1 cellular context compared by ENCODE assay signal in genomic region chr10:85902046-85902445, GRCh38.
TF ChIP-seq lines count a peak whose summit lies in the region.

No MANE protein-coding gene starts in this region.

TF ChIP-seq in K562, 482 proteins besides CTCF, POLR2A, EP300 and RAD21 (continued from another document and continues in another):
- TF ChIP-seq AFF4 (CRISPR knock-in tag; IDR thresholded peaks at IDR 0.05) (no peak), NCOA6 (IDR thresholded peaks at IDR 0.05) (no peak), JUN (IDR thresholded peaks at IDR 0.05; ENCODE audit: borderline replicate concordance, low read depth, low read length) (0 out of 2 replicates have a peak, but pooled peaks have one; percentile 38), JUN (CRISPR knock-in tag; IDR thresholded peaks at IDR 0.05; ENCODE audit: borderline replicate concordance) (no peak), CBFA2T3 (IDR thresholded peaks at IDR 0.05) (peak; percentile 82), POU5F1 (IDR thresholded peaks at IDR 0.05; ENCODE audit: borderline replicate concordance, low read depth, low read length, partially characterized antibody) (no peak), ZFP1 (CRISPR knock-in tag; IDR thresholded peaks at IDR 0.05) (no peak), TAF7 (tag; IDR thresholded peaks at IDR 0.05) (no peak), JUND (IDR thresholded peaks at IDR 0.05; ENCODE audit: borderline replicate concordance, low read depth, low read length) (peak; percentile 77; the same call in 1 of the 2 replicates), JUND (tag; IDR thresholded peaks at IDR 0.05; ENCODE audit: borderline replicate concordance, low read depth, low read length) (no peak; the same call in 2 of the 3 replicates), TSC22D4 (tag; IDR thresholded peaks at IDR 0.05) (no peak), ZNF212 (CRISPR knock-in tag; IDR thresholded peaks at IDR 0.05) (no peak), TAL1 (IDR thresholded peaks at IDR 0.05) (peak; percentile 32; the same call in 1 of the 2 replicates), OTX1 (CRISPR knock-in tag; IDR thresholded peaks at IDR 0.05) (no peak), E4F1 (CRISPR knock-in tag; IDR thresholded peaks at IDR 0.05; ENCODE audit: borderline replicate concordance) (no peak), FOXM1 (IDR thresholded peaks at IDR 0.05; ENCODE audit: low read depth) (peak; percentile 25; the same call in 1 of the 2 replicates), FOXM1 (CRISPR knock-in tag; IDR thresholded peaks at IDR 0.05; ENCODE audit: low read depth) (no peak), GTF2E2 (tag; IDR thresholded peaks at IDR 0.05) (no peak), HCFC1 (IDR thresholded peaks at IDR 0.05; ENCODE audit: low read depth, low read length) (no peak), FOSL1 (tag; conservative IDR thresholded peaks at IDR 0.05) (peak; percentile 95), RFX1 (IDR thresholded peaks at IDR 0.05) (no peak), KLF16 (IDR thresholded peaks at IDR 0.05) (peak; percentile 54; the same call in 1 of the 2 replicates), NFIC (IDR thresholded peaks at IDR 0.05) (peak; percentile 25; the same call in 1 of the 2 replicates), MED1 (CRISPR knock-in tag; IDR thresholded peaks at IDR 0.05; ENCODE audit: borderline replicate concordance) (no peak), MCM2 (IDR thresholded peaks at IDR 0.05; ENCODE audit: low read depth) (no peak), ZNF184 (CRISPR knock-in tag; IDR thresholded peaks at IDR 0.05) (no peak), FOS (IDR thresholded peaks at IDR 0.05; ENCODE audit: extremely low read depth, insufficient read length) (peak; percentile 48), DPF2 (IDR thresholded peaks at IDR 0.05) (peak; percentile 74), ZNF146 (CRISPR knock-in tag; IDR thresholded peaks at IDR 0.05; ENCODE audit: unreplicated experiment) (no peak), STAT5A (IDR thresholded peaks at IDR 0.05; ENCODE audit: borderline replicate concordance, low read length) (peak; percentile 12; the same call in 1 of the 2 replicates), SMARCC2 (IDR thresholded peaks at IDR 0.05; ENCODE audit: low read depth) (peak; percentile 52; the same call in 1 of the 2 replicates), ZBTB12 (CRISPR knock-in tag; IDR thresholded peaks at IDR 0.05) (no peak), ZBTB7A (IDR thresholded peaks at IDR 0.05; ENCODE audit: borderline replicate concordance, control insufficient read depth, low read depth, low read length) (0 out of 2 replicates have a peak, but pooled peaks have one; percentile 20), ZNF561 (CRISPR knock-in tag; conservative IDR thresholded peaks at IDR 0.05) (no peak), ZKSCAN8 (CRISPR knock-in tag; IDR thresholded peaks at IDR 0.05) (no peak), ZC3H8 (IDR thresholded peaks at IDR 0.05) (no peak), CBFA2T2 (conservative IDR thresholded peaks at IDR 0.05) (peak; percentile 72), ZNF518B (CRISPR knock-in tag; IDR thresholded peaks at IDR 0.05) (no peak), ATF3 (IDR thresholded peaks at IDR 0.05) (peak; percentile 74), ATF3 (CRISPR knock-in tag; conservative IDR thresholded peaks at IDR 0.05) (no peak), MAFF (IDR thresholded peaks at IDR 0.05; ENCODE audit: low read length) (no peak), EZH2 (IDR thresholded peaks at IDR 0.05; ENCODE audit: borderline replicate concordance, low read depth, low read length) (no peak), SMARCA4 (IDR thresholded peaks at IDR 0.05) (peak; percentile 68), TEAD4 (IDR thresholded peaks at IDR 0.05; ENCODE audit: low read length) (peak; percentile 79), TEAD4 (CRISPR knock-in tag; IDR thresholded peaks at IDR 0.05; ENCODE audit: borderline replicate concordance) (no peak), NELFE (IDR thresholded peaks at IDR 0.05; ENCODE audit: insufficient read depth, insufficient read length) (no peak), CHAMP1 (IDR thresholded peaks at IDR 0.05) (no peak), ETV6 (IDR thresholded peaks at IDR 0.05; ENCODE audit: borderline replicate concordance in 1 of 2, low read depth in 2 of 2, low read length in 1 of 2) (no peak), ETV6 (CRISPR knock-in tag; IDR thresholded peaks at IDR 0.05; ENCODE audit: borderline replicate concordance) (no peak), FOXJ2 (tag; IDR thresholded peaks at IDR 0.05) (no peak), HBP1 (CRISPR knock-in tag; IDR thresholded peaks at IDR 0.05) (no peak), SMARCE1 (IDR thresholded peaks at IDR 0.05) (peak; percentile 62; the same call in 1 of the 2 replicates), CREB3 (tag; conservative IDR thresholded peaks at IDR 0.05; ENCODE audit: low read depth) (no peak)
